In the genomic region with DNA sequence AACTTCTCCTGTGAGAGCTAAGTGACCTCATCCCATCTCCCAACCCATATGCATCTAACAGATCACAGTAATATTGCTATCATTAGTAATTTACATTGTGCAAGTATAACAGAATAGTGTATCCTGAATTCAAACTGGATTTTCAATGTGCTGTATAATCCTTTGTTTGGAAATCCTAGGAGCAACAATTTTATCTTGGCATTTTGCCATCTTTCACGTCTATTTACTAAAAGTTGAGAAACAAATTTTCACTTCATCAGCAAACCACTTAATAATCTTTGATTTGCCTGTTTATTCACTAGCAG, we compare ENCODE assay signal across 11 cellular contexts. TPM values are rescaled to one million over a fixed set of nuclear protein-coding genes. Genes with fewer than 3 reads are reported as not detected.
DNase-seq lines count a peak whose midpoint lies in the region; ATAC-seq and TF ChIP-seq lines count a peak whose summit lies in the region.
"Had no signal": no experiment of that assay in that cellular context is flagged by ENCODE, and none has a peak within 500 bp of the region (broad histone marks: within the 10 kb centered on the region; RNA-seq: fewer than 3 reads in every experiment).

No MANE protein-coding gene starts in this region.

- no peak for TF ChIP-seq CTCF in prostate gland (IDR thresholded peaks at IDR 0.05)

- H3K27me3 ChIP-seq in prostate gland (replicated peaks; ENCODE audit: insufficient read depth) = no peaks in the 10 kb centered on the region

- no peak for ATAC-seq in GM21423 (IDR thresholded peaks at IDR 0.05; ENCODE audit: unreplicated experiment)

- H3K36me3 ChIP-seq in prostate gland = no peaks in the 10 kb centered on the region

- no peaks in the 10 kb centered on the region for H3K4me1 ChIP-seq in prostate gland (replicated peaks)

- peak overlapping the region; percentile 97 to 98 for H3K27ac ChIP-seq in prostate gland

- DNase-seq in NCI-H748 (lab: John Stamatoyannopoulos, UW; ENCODE audit: unreplicated experiment) (peak; percentile 17), NCI-H748 treated with DMSO at 0.1 percent for 48 hours (lab: John Stamatoyannopoulos, UW) (no peak), MV-4-11 (lab: John Stamatoyannopoulos, UW) (peak; percentile 29), dermis blood vessel endothelial cell (peak; percentile 45), prostate gland (ENCODE audit: low spot score) (no peak), NCI-H524 treated with DMSO at 0.1 percent for 48 hours (lab: John Stamatoyannopoulos, UW) (no peak), 8988T (no peak)
- DNase-seq: effector CD8-positive, alpha-beta T cell; NCI-H2227 treated with DMSO at 0.1 percent for 48 hours; occipital lobe had no signal

- H3K9me3 ChIP-seq in prostate gland = no peaks in the 10 kb centered on the region

- no peak overlapping the region for H3K4me3 ChIP-seq in prostate gland

- no peak for TF ChIP-seq POLR2A in prostate gland (IDR thresholded peaks at IDR 0.05)

- WGBS in prostate gland = 0% methylated on average over 1 of the region's 1 CpG

- intact Hi-C loops in prostate gland (cut with DNase I) = loop anchor here (5.0 kb wide), 2 partner anchors 62 to 222 kb away; partner anchors contain the start of gene ATL2

RNA-seq across cellular contexts. Expression of gene HNRNPLL, which starts 3.8 kb away (rescaled TPM):
- total RNA-seq in dermis blood vessel endothelial cell = 51.1 and 52.8 TPM in 2 replicates
- 10 to 100 TPM; 36.1 to 63.6 TPM for total RNA-seq in prostate gland

Comparison
In these comparisons a context has a peak if more than half of its experiments do, and no peak if none do; other contexts are left out.
1. DNase-seq: peak in NCI-H748 (single experiment), MV-4-11 (single experiment) and dermis blood vessel endothelial cell (single experiment); none in NCI-H748 treated with DMSO at 0.1 percent for 48 hours (single experiment), prostate gland (single experiment), NCI-H524 treated with DMSO at 0.1 percent for 48 hours (single experiment) and 8988T (single experiment).